ENCODE assay signal across 7 cellular contexts in the genomic region with DNA sequence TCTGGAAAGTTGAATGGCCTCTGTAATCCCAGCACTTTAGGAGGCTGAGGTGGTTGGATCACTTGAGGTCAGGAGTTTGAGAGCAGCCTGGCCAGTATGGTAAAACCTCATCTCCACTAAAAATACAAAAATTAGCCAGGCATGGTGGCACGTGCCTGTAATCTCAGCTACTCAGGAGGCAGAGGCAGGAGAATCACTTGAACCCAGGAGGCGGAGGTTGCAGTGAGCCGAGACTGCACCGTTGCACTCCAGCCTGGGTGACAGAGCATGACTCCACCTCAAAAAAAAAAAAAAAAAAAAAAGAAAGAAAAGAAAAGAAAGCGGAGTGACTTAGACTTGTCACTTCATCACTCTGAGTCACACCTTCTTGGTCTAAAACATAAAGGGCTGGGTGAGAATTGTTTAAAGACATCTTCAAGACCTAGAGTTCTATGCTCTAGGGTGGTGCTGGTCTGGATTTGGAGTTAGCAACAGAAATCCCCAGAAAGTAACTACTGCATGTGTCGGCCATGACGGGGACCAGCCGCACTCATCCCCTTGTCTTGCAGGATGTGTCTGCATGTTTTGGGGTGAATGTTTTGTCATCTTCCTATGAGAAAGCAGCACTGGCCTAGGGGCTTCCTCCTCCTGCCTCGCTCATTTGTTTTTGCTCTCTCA.
DNase-seq lines count a peak whose midpoint lies in the region; ATAC-seq, FAIRE-seq and TF ChIP-seq lines count a peak whose summit lies in the region.
"Not testable (repeated sequence)": the region's sequence is repeated elsewhere in the genome, so short reads cannot be mapped to it uniquely, and the experiment has no call there.

No MANE protein-coding gene starts in this region.

- not testable (repeated sequence) for H3K36me3 Mint-ChIP-seq in T-cell; astrocyte (ENCODE audit: low read depth, unreplicated experiment); natural killer cell

- peak overlapping the region; percentile 78 to 80 for H3K27ac Mint-ChIP-seq in T-cell
- H3K27ac Mint-ChIP-seq in astrocyte (ENCODE audit: unreplicated experiment), result peak overlapping the region; percentile 97
- peak overlapping the region; percentile 83 to 84 for H3K27ac Mint-ChIP-seq in natural killer cell

- H3K36me3 ChIP-seq in GM23248 (ENCODE audit: low read depth); astrocyte (ENCODE audit: insufficient read depth, low read length): not testable (repeated sequence)

- H3K4me1 ChIP-seq in GM23248 (ENCODE audit: insufficient read depth) (peaks cover 24% of the 10 kb centered on the region), astrocyte (ENCODE audit: insufficient read depth, low read length) (peaks cover 42% of the 10 kb centered on the region)
- H3K4me1 ChIP-seq in foreskin keratinocyte, result not testable (repeated sequence)

- H3K4me3 ChIP-seq in GM23248, result peak overlapping the region; percentile 26; the same call in 1 of the 2 replicates
- not testable (repeated sequence) for H3K4me3 ChIP-seq in astrocyte (ENCODE audit: insufficient read depth, low read depth, low read length)

- not testable (repeated sequence) for H3K9me2 ChIP-seq in GM23248 (ENCODE audit: insufficient read depth)

- not testable (repeated sequence) for H3K9me3 ChIP-seq in GM23248 (ENCODE audit: low read depth); astrocyte (ENCODE audit: insufficient read depth, low read depth, low read length)

- POLR2A ChIA-PET in T-cell (lab: Charles Lee), result not testable (repeated sequence)

- peak; percentile 80 for DNase-seq in GM23248
- peak in 3 of 34 experiments; percentile 5 to 32 (median 17) for DNase-seq in T-cell
- peak; percentile 20 for DNase-seq in activated T-cell treated with anti-CD3 and anti-CD28 coated beads for 24 hours (ENCODE audit: low read depth)
- DNase-seq in astrocyte (ENCODE audit: low read depth), result peak; percentile 69
- DNase-seq in foreskin keratinocyte, result peak in 1 of 2 donors; percentile 20
- DNase-seq in natural killer cell, result peak; percentile 43
- peak; percentile 43 for DNase-seq in stimulated activated CD4-positive, alpha-beta T cell treated with anti-CD3 and anti-CD28 coated beads, Interleukin-4, amount 100 ng/mL, for 24 hours

- 62 to 70% methylated on average over 9 of the region's 9 CpGs for WGBS in GM23248 (ENCODE audit: low coverage in 1 of 2, low lambda C conversion rate in 2 of 2, missing lambda C conversion rate in 2 of 2), 2 experiments

- H3K4me3 Mint-ChIP-seq in T-cell (peak overlapping the region; percentile 49 to 64 (median 49)), natural killer cell (peak overlapping the region; percentile 66)
- not testable (repeated sequence) for H3K4me3 Mint-ChIP-seq in astrocyte (ENCODE audit: unreplicated experiment)

- not testable (repeated sequence) for H3K9me3 Mint-ChIP-seq in T-cell; astrocyte (ENCODE audit: unreplicated experiment); natural killer cell

- intact Hi-C loops in natural killer cell (cut with micrococcal nuclease), result loop anchor here (2.0 kb wide), 1 partner anchor 75 kb away; no protein-coding TSS in a partner anchor

- H4K20me1 ChIP-seq in GM23248 (ENCODE audit: insufficient read depth); astrocyte (ENCODE audit: insufficient read depth, low read length): not testable (repeated sequence)

- H2AFZ ChIP-seq in GM23248, result peak overlapping the region; percentile 4; the same call in 1 of the 2 replicates
- H2AFZ ChIP-seq in astrocyte (ENCODE audit: low read depth, low read length), result not testable (repeated sequence)

- H3K79me2 ChIP-seq in GM23248 (ENCODE audit: insufficient read depth); astrocyte (ENCODE audit: insufficient read depth, low read length): not testable (repeated sequence)

- H3K4me1 Mint-ChIP-seq in T-cell (peaks cover 11 to 26% (median 24%) of the 10 kb centered on the region in 3 donors), astrocyte (ENCODE audit: low read depth, unreplicated experiment) (peaks cover 52% of the 10 kb centered on the region), natural killer cell (peaks cover 18 to 20% of the 10 kb centered on the region in 2 donors)

- H3K27me3 ChIP-seq in GM23248 (replicated peaks; ENCODE audit: insufficient read depth); astrocyte (ENCODE audit: insufficient read depth, low read length); foreskin keratinocyte: not testable (repeated sequence)

- peak overlapping the region; percentile 51 for H3K4me2 ChIP-seq in GM23248 (ENCODE audit: unreplicated experiment)
- peak overlapping the region; percentile 84 for H3K4me2 ChIP-seq in astrocyte (ENCODE audit: low read length)

- H3K27me3 Mint-ChIP-seq in T-cell; astrocyte (ENCODE audit: low read depth, unreplicated experiment); natural killer cell (ENCODE audit: low read depth in 2 of 2): not testable (repeated sequence)

- CTCF ChIA-PET in T-cell (lab: Charles Lee), result interaction anchor here in 1 of 2 donors (0.7 kb wide), 1 partner anchor 29 kb away, joined by 3 read pairs; no protein-coding TSS in a partner anchor

- peak; percentile 32 to 66 (median 49) for ATAC-seq in T-cell (replicated peaks in 1 of 4)
- ATAC-seq in foreskin keratinocyte, result peak; percentile 14
- ATAC-seq in natural killer cell, result peak; percentile 79 to 89 (median 85)

- peaks cover 30% of the 10 kb centered on the region for H3F3A ChIP-seq in GM23248 (ENCODE audit: insufficient read depth)

- H3K27ac ChIP-seq in GM23248, result peak overlapping the region; percentile 79
- H3K27ac ChIP-seq in astrocyte (ENCODE audit: low read depth, low read length), result peak overlapping the region; percentile 100
- H3K27ac ChIP-seq in foreskin keratinocyte, result not testable (repeated sequence)

- not testable (repeated sequence) for FAIRE-seq in astrocyte (lab: Jason Lieb, UNC)

- peak overlapping the region; percentile 54 for H3K9ac ChIP-seq in GM23248
- H3K9ac ChIP-seq in astrocyte (ENCODE audit: low read length), result peak overlapping the region; percentile 84

- TF ChIP-seq CTCF in astrocyte (IDR thresholded peaks at IDR 0.05; ENCODE audit: insufficient read depth, low read depth, low read length); foreskin keratinocyte (conservative IDR thresholded peaks at IDR 0.05); natural killer cell (IDR thresholded peaks at IDR 0.05): not testable (repeated sequence)

- in situ Hi-C loops in GM23248 (cut with MboI), result not testable (repeated sequence)

Comparison
In these comparisons a context has a peak if more than half of its experiments do, and no peak if none do; other contexts are left out.
1. ATAC-seq: peak in every context shown above with its lines; median percentile 85 in natural killer cell; 49 in T-cell; 14 in foreskin keratinocyte.